Comparison of ENCODE assay signal across 1 cellular context in the genomic region with DNA sequence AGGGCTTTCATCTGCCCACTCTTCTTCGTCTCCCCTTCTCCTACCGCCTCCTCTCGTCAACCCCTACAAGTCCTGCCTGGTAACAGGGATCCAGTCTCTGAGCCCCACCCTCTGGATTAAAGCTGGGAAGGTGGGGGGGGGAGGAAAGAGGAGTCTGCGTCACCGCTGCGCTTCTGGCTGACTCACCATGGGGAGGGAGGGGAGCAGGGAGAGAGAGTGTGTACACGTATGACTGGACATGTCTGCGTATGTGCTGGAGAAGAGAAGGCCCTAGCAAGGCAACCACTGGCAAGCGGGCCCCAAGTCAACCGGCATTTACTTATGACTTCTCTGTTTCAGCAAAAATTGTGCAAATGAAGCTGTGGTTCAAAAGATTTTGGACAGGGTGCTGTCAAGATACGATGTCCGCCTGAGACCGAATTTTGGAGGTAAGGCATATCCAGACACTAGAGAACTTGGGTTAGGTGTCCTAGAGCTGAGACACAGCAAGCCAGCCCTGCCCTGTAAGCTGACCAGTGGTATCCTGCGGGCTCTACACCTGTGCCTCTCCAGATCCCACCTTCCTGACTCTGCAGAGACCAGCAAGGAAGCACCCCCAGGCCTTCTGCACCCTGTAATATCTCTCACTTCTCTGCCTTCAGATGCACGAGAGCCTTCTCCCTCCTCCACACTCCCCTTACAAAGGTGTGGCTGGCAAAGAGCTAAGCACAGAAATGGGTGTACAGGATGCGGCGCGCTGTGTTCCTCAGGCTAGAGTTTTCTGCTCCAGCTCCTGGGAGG.
TF ChIP-seq lines count a peak whose summit lies in the region.

No MANE protein-coding gene starts in this region.

TF ChIP-seq in H1, 55 proteins besides CTCF, POLR2A, EP300 and RAD21:
- TF ChIP-seq SP1 (IDR thresholded peaks at IDR 0.05; ENCODE audit: low read depth, low read length), result no peak
- TF ChIP-seq POLR2AphosphoS5 (IDR thresholded peaks at IDR 0.05; ENCODE audit: low read depth, low read length), result no peak
- no peak for TF ChIP-seq CBX8 (IDR thresholded peaks at IDR 0.05; ENCODE audit: borderline replicate concordance, low read depth, low read length)
- no peak for TF ChIP-seq SAP30 (IDR thresholded peaks at IDR 0.05; ENCODE audit: insufficient read depth, insufficient replicate concordance, low read length)
- no peak for TF ChIP-seq JUND (IDR thresholded peaks at IDR 0.05; ENCODE audit: low read length)
- no peak for TF ChIP-seq ASH2L (IDR thresholded peaks at IDR 0.05; ENCODE audit: low read length)
- no peak for TF ChIP-seq SUZ12 (IDR thresholded peaks at IDR 0.05; ENCODE audit: low read length)
- TF ChIP-seq, protein P1, sequence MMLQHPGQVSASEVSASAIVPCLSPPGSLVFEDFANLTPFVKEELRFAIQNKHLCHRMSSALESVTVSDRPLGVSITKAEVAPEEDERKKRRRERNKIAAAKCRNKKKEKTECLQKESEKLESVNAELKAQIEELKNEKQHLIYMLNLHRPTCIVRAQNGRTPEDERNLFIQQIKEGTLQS (IDR thresholded peaks at IDR 0.05; ENCODE audit: insufficient read depth, low read depth, low read length), result no peak
- no peak for TF ChIP-seq PHF8 (conservative IDR thresholded peaks at IDR 0.05; ENCODE audit: low read depth, low read length)
- TF ChIP-seq NANOG (IDR thresholded peaks at IDR 0.05; ENCODE audit: insufficient read depth, low read depth, low read length, poor library complexity, severe bottlenecking), result no peak
- TF ChIP-seq SP2 (IDR thresholded peaks at IDR 0.05; ENCODE audit: low read length), result no peak
- no peak for TF ChIP-seq MAX (IDR thresholded peaks at IDR 0.05)
- no peak for TF ChIP-seq SIX5 (IDR thresholded peaks at IDR 0.05; ENCODE audit: low read depth, low read length)
- no peak for TF ChIP-seq RNF2 (IDR thresholded peaks at IDR 0.05; ENCODE audit: borderline replicate concordance, low read depth, low read length, missing control alignments, poor library complexity, severe bottlenecking)
- no peak for TF ChIP-seq TCF12 (IDR thresholded peaks at IDR 0.05; ENCODE audit: low read depth, low read length)
- TF ChIP-seq FOSL1 (IDR thresholded peaks at IDR 0.05; ENCODE audit: insufficient read depth, low read depth, low read length), result no peak
